ENCODE assay signal across 8 cellular contexts in genomic region chr5:172868924-172869565, GRCh38. TPM values are rescaled to one million over a fixed set of nuclear protein-coding genes. Genes with fewer than 3 reads are reported as not detected.
DNase-seq lines count a peak whose midpoint lies in the region; ATAC-seq and TF ChIP-seq lines count a peak whose summit lies in the region.

No MANE protein-coding gene starts in this region.

- H3K27me3 ChIP-seq in BLaER1 treated with 17β-estradiol and CSF1 and Interleukin-3, amounts not matched to agents 10 nM and 100 nM = no peaks in the 10 kb centered on the region
- H3K27me3 ChIP-seq in foreskin keratinocyte = no peaks in the 10 kb centered on the region

- H3K9me3 ChIP-seq in BLaER1 treated with 17β-estradiol and CSF1 and Interleukin-3, amounts not matched to agents 10 nM and 100 nM (replicated peaks in 1 of 11) = no peaks in the 10 kb centered on the region

- peaks cover 5 to 86% (median 19%) of the 10 kb centered on the region in 11 experiments; a peak in 16 of 22 replicates for H4K20me1 ChIP-seq in BLaER1 treated with 17β-estradiol and CSF1 and Interleukin-3, amounts not matched to agents 10 nM and 100 nM

- ATAC-seq in foreskin keratinocyte (peak; percentile 9), HG03342 (IDR thresholded peaks at IDR 0.05; ENCODE audit: unreplicated experiment) (no peak), GM18873 (IDR thresholded peaks at IDR 0.05; ENCODE audit: low FRiP score, unreplicated experiment) (no peak), GM18502 (IDR thresholded peaks at IDR 0.05; ENCODE audit: poor library complexity, unreplicated experiment) (no peak)

- H3K4me2 ChIP-seq in BLaER1 treated with 17β-estradiol and CSF1 and Interleukin-3, amounts not matched to agents 10 nM and 100 nM = peak overlapping the region; percentile 75 to 96 (median 90)

- TF ChIP-seq CTCF in foreskin keratinocyte (conservative IDR thresholded peaks at IDR 0.05) = peak; percentile 35

- H3K9ac ChIP-seq in BLaER1 treated with 17β-estradiol and CSF1 and Interleukin-3, amounts not matched to agents 10 nM and 100 nM = peak overlapping the region; percentile 3 to 80 (median 71); a peak in 18 of 22 replicates

- H3K27ac ChIP-seq in BLaER1 treated with 17β-estradiol and CSF1 and Interleukin-3, amounts not matched to agents 10 nM and 100 nM = peak overlapping the region in 10 of 11 experiments; percentile 73 to 88 (median 84); a peak in 21 of 22 replicates
- peak overlapping the region; percentile 93 for H3K27ac ChIP-seq in foreskin keratinocyte

- peak overlapping the region in 6 of 10 experiments; percentile 6 to 37 (median 22); a peak in 7 of 20 replicates for H3K4me3 ChIP-seq in BLaER1 treated with 17β-estradiol and CSF1 and Interleukin-3, amounts not matched to agents 10 nM and 100 nM

- intact Hi-C loops in posterior vena cava (cut with DNase I) = loop anchor here in 1 of 2 donors (5.0 kb wide), 1 partner anchor 152 kb away; no protein-coding TSS in a partner anchor

- DNase-seq in T1000 (lab: John Stamatoyannopoulos, UW) (peak; percentile 61), foreskin keratinocyte (peak in 1 of 2 donors; percentile 49), posterior vena cava (ENCODE audit: low spot score) (peak; percentile 95), SIG-M5 (lab: John Stamatoyannopoulos, UW) (no peak)

- peaks cover 70 to 100% (median 99%) of the 10 kb centered on the region in 10 experiments for H3K4me1 ChIP-seq in BLaER1 treated with 17β-estradiol and CSF1 and Interleukin-3, amounts not matched to agents 10 nM and 100 nM
- H3K4me1 ChIP-seq in foreskin keratinocyte = peaks cover 34% of the 10 kb centered on the region

- H3K36me3 ChIP-seq in BLaER1 treated with 17β-estradiol and CSF1 and Interleukin-3, amounts not matched to agents 10 nM and 100 nM = peaks cover 0 to 37% (median 0%) of the 10 kb centered on the region in 11 experiments; a peak in 6 of 22 replicates

RNA-seq across cellular contexts. Expression of gene ERGIC1, which starts 35.0 kb away (rescaled TPM):
- total RNA-seq in foreskin keratinocyte (86.8 and 90.9 TPM in 2 replicates), posterior vena cava (100 to 1,000 TPM; 140 to 169 TPM)
- 54.3 and 61.3 TPM in 2 replicates for polyA plus RNA-seq in foreskin keratinocyte
